In the genomic region with DNA sequence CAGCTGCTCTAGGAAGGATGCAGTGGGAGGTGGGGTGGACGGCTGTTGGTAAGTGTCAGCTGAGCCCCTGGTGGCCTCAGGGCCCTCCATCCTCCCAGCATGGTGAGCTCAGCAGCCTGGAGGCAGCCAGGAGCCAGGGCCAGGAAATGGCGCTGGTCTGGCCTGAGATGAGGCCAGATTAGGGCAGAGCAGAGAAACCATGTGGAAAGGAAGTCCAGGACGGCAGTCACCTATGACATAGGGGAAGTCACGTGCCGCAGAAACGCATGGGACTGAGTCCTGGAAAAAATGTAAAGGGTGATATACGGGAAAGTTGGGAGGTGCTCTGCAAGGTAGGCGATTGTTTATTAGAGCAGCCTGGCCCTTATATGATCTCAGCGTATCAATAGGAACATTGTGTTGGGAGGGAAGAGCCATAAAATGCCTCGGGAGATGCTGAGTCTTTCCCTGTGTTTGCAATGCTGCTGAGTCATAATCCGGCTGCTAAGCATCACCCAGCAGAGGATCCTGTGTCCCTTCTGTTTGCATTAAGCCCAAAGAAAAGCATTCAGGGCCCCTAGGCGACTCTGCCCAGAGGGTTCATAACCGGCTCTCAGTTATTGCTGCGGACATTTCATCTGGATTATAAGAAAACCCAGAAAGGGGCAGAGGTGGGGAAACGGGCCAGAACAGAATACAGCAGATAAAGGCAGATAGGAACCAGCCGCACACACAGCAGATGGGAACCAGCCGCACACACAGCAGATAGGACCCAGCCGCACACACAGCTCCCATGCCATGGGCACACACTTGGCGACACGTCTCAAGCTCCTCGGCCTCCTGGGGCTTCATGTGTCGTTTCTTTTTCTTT, we compare ENCODE assay signal across 8 cellular contexts. TPM values are rescaled to one million over a fixed set of nuclear protein-coding genes. Genes with fewer than 3 reads are reported as not detected.
DNase-seq lines count a peak whose midpoint lies in the region; ATAC-seq and TF ChIP-seq lines count a peak whose summit lies in the region.

No MANE protein-coding gene starts in this region.

- H3K27me3 ChIP-seq in HUES48 (ENCODE audit: control insufficient read depth, insufficient read depth, low read length) (no peaks in the 10 kb centered on the region), hepatocyte (no peaks in the 10 kb centered on the region), thoracic aorta (replicated peaks; ENCODE audit: insufficient read depth) (no peaks in the 10 kb centered on the region)

- H3K9me2 ChIP-seq in hepatocyte (replicated peaks; ENCODE audit: insufficient read depth), result no peaks in the 10 kb centered on the region

- H2AFZ ChIP-seq in hepatocyte, result peak overlapping the region; percentile 27

- TF ChIP-seq CTCF in AG04449 (IDR thresholded peaks at IDR 0.05; ENCODE audit: insufficient read depth, low read length, missing control alignments) (no peak), hepatocyte (IDR thresholded peaks at IDR 0.05; ENCODE audit: poor library complexity) (no peak), thoracic aorta (IDR thresholded peaks at IDR 0.05) (no peak)

- POLR2A ChIA-PET in AG04449 (lab: Yijun Ruan, JAX), result no interaction called here

- H3K27ac ChIP-seq in HUES48 (ENCODE audit: low read depth, low read length), result peak overlapping the region; percentile 76
- H3K27ac ChIP-seq in angular gyrus (ENCODE audit: low read depth, low read length), result peak overlapping the region; percentile 89
- H3K27ac ChIP-seq in hepatocyte, result peak overlapping the region; percentile 88
- H3K27ac ChIP-seq in thoracic aorta, result peak overlapping the region; percentile 12 to 38

- H3K27ac Mint-ChIP-seq in stimulated activated naive B cell treated with anti-CD40 and anti-IgM and Interleukin-4, amounts not matched to agents 10 μg/mL and 1 μg/mL and 100 μg/mL, for 72 hours, result no peak overlapping the region

- peaks cover 0 to 6% of the 10 kb centered on the region in 2 donors for H3K9me3 Mint-ChIP-seq in stimulated activated naive B cell treated with anti-CD40 and anti-IgM and Interleukin-4, amounts not matched to agents 10 μg/mL and 1 μg/mL and 100 μg/mL, for 72 hours

- ATAC-seq in thoracic aorta (ENCODE audit: insufficient number of reproducible peaks, low FRiP score, low read depth), result no peak
- no peak for ATAC-seq in stimulated activated naive B cell treated with anti-CD40 and anti-IgM and Interleukin-4, amounts not matched to agents 10 μg/mL and 1 μg/mL and 100 μg/mL, for 72 hours (replicated peaks)

- H3K36me3 Mint-ChIP-seq in stimulated activated naive B cell treated with anti-CD40 and anti-IgM and Interleukin-4, amounts not matched to agents 10 μg/mL and 1 μg/mL and 100 μg/mL, for 72 hours, result peaks cover 23 to 26% of the 10 kb centered on the region in 2 donors

- H3K79me2 ChIP-seq in hepatocyte, result no peaks in the 10 kb centered on the region

- no peak overlapping the region for H3K4me3 Mint-ChIP-seq in stimulated activated naive B cell treated with anti-CD40 and anti-IgM and Interleukin-4, amounts not matched to agents 10 μg/mL and 1 μg/mL and 100 μg/mL, for 72 hours

- H3K27me3 Mint-ChIP-seq in stimulated activated naive B cell treated with anti-CD40 and anti-IgM and Interleukin-4, amounts not matched to agents 10 μg/mL and 1 μg/mL and 100 μg/mL, for 72 hours, result no peaks in the 10 kb centered on the region

- H3K9me3 ChIP-seq in HUES48 (ENCODE audit: control insufficient read depth, insufficient read depth, low read length) (no peaks in the 10 kb centered on the region), hepatocyte (ENCODE audit: low read depth) (no peaks in the 10 kb centered on the region), thoracic aorta (no peaks in the 10 kb centered on the region)

- 41% methylated on average over 22 of the region's 22 CpGs for WGBS in hepatocyte (ENCODE audit: low lambda C conversion rate, missing lambda C conversion rate)

- CTCF ChIA-PET in AG04449 (lab: Yijun Ruan, JAX), result interaction anchor here (1.8 to 2.5 kb wide), 2 partner anchors 35 to 47 kb away, joined by 5 to 9 read pairs; no protein-coding TSS in a partner anchor

- peak overlapping the region; percentile 48 for H3K4me2 ChIP-seq in hepatocyte

- H3K36me3 ChIP-seq in HUES48 (ENCODE audit: control insufficient read depth, insufficient read depth, low read length) (no peaks in the 10 kb centered on the region), hepatocyte (replicated peaks; ENCODE audit: insufficient read depth, low read depth) (no peaks in the 10 kb centered on the region), thoracic aorta (peaks cover 28% of the 10 kb centered on the region)

- no peaks in the 10 kb centered on the region for H4K20me1 ChIP-seq in hepatocyte (ENCODE audit: insufficient read depth, poor library complexity, severe bottlenecking)

- H3K4me3 ChIP-seq in AG04449 (ENCODE audit: low read depth, low read length) (no peak overlapping the region), HUES48 (ENCODE audit: low read depth, low read length) (no peak overlapping the region), hepatocyte (no peak overlapping the region), thoracic aorta (no peak overlapping the region)

- no peak overlapping the region for H3K9ac ChIP-seq in HUES48 (ENCODE audit: low read depth, low read length)

- DNase-seq in AG04449 (ENCODE audit: low read depth, low spot score) (peak; percentile 45), hepatocyte (ENCODE audit: low spot score) (peak; percentile 82), thoracic aorta (ENCODE audit: low spot score) (no peak), NOMO-1 (lab: John Stamatoyannopoulos, UW; ENCODE audit: unreplicated experiment in 2 of 2) (no peak), GM19238 (ENCODE audit: insufficient read length, low spot score) (no peak)
- DNase-seq in stimulated activated naive B cell treated with anti-CD40 and anti-IgM and Interleukin-4, amounts not matched to agents 10 μg/mL and 1 μg/mL and 100 μg/mL, for 72 hours, result no peak

- peaks cover 21 to 35% of the 10 kb centered on the region in 2 donors for H3K4me1 Mint-ChIP-seq in stimulated activated naive B cell treated with anti-CD40 and anti-IgM and Interleukin-4, amounts not matched to agents 10 μg/mL and 1 μg/mL and 100 μg/mL, for 72 hours

- H3K4me1 ChIP-seq in HUES48 (ENCODE audit: control insufficient read depth, insufficient read depth, low read length), result peaks cover 24% of the 10 kb centered on the region
- H3K4me1 ChIP-seq in hepatocyte (ENCODE audit: insufficient read depth), result peaks cover 15% of the 10 kb centered on the region
- H3K4me1 ChIP-seq in thoracic aorta (ENCODE audit: control insufficient read depth in 1 of 2, low read depth in 2 of 2), result peaks cover 0 to 12% of the 10 kb centered on the region in 2 donors

RNA-seq across cellular contexts. Expression of a gene that starts 30.3 kb away (rescaled TPM):
- total RNA-seq in hepatocyte, result 4.0 and 6.2 TPM in 2 replicates
- 2.3 and 4.3 TPM in 2 replicates for polyA plus RNA-seq in hepatocyte
- 10 to 100 TPM; 11.4 to 17.5 TPM for total RNA-seq in thoracic aorta

Comparison
In these comparisons a context has a peak if more than half of its experiments do, and no peak if none do; other contexts are left out.
1. DNase-seq: peak in AG04449 (single experiment) and hepatocyte (single experiment); none in thoracic aorta (single experiment), NOMO-1 (0 of 2), GM19238 (single experiment) and stimulated activated naive B cell treated with anti-CD40 and anti-IgM and Interleukin-4, amounts not matched to agents 10 μg/mL and 1 μg/mL and 100 μg/mL, for 72 hours (single experiment).
2. H3K27ac ChIP-seq: peak in every context shown above with its lines; median percentile 89 in angular gyrus; 88 in hepatocyte; 76 in HUES48; 25 in thoracic aorta.